In the genomic region with DNA sequence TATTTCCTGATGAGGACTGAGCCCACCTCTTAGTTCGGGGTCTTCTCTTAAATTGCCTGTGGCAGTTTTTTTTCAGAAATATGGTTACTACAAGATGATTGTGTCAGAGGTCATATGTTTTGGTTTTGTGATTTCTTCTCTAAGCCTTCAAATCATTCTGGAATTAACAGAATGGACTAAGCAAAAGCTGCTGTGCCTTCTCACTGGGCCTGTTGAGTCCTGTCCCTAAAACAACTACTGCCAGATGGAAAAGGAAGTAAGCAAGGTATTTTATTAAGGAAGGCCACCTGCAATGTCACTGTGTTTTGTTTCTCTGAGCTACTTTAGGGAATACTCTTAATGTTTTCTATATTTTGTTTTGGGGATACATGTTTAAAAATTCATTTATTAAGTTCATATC, we compare ENCODE assay signal across 20 cellular contexts.
"Had no signal": no experiment of that assay in that cellular context is flagged by ENCODE, and none has a peak within 500 bp of the region (broad histone marks: within the 10 kb centered on the region; RNA-seq: fewer than 3 reads in every experiment).

No MANE protein-coding gene starts in this region.

- H3K27ac Mint-ChIP-seq: activated CD4-positive, alpha-beta memory T cell treated with anti-CD3 and anti-CD28 coated beads, Interleukin-2, amount 10 ng/mL, durations not matched to agents 7 days and 5 days; activated CD4-positive, alpha-beta T cell treated with anti-CD3 and anti-CD28 coated beads, Interleukin-2, amount 10 ng/mL, durations not matched to agents 24 days and 14 days; activated naive CD4-positive, alpha-beta T cell treated with anti-CD3 and anti-CD28 coated beads, Interleukin-2, amount 10 ng/mL, durations not matched to agents 7 days and 5 days; activated T-cell treated with anti-CD3 and anti-CD28 coated beads, Interleukin-2, amount 50 U/mL, for 72 hours; nephron; T-helper 2 cell treated with Interferon-gamma antibody and Interleukin-4, amounts not matched to agents 5 μg/mL and 100 μg/mL, for 36 hours had no signal

- H3K27me3 Mint-ChIP-seq: activated CD4-positive, alpha-beta memory T cell treated with anti-CD3 and anti-CD28 coated beads, Interleukin-2, amount 10 ng/mL, durations not matched to agents 7 days and 5 days; activated CD4-positive, alpha-beta T cell treated with anti-CD3 and anti-CD28 coated beads, Interleukin-2, amount 10 ng/mL, durations not matched to agents 24 days and 14 days; activated naive CD4-positive, alpha-beta T cell treated with anti-CD3 and anti-CD28 coated beads, Interleukin-2, amount 10 ng/mL, durations not matched to agents 7 days and 5 days had no signal

- H3K27ac ChIP-seq: gastroesophageal sphincter, pancreas, upper lobe of left lung, VCaP had no signal

- H3K4me1 Mint-ChIP-seq: activated CD4-positive, alpha-beta memory T cell treated with anti-CD3 and anti-CD28 coated beads, Interleukin-2, amount 10 ng/mL, durations not matched to agents 7 days and 5 days; activated CD4-positive, alpha-beta T cell treated with anti-CD3 and anti-CD28 coated beads, Interleukin-2, amount 10 ng/mL, durations not matched to agents 24 days and 14 days; activated naive CD4-positive, alpha-beta T cell treated with anti-CD3 and anti-CD28 coated beads, Interleukin-2, amount 10 ng/mL, durations not matched to agents 7 days and 5 days; nephron had no signal

- H3K36me3 Mint-ChIP-seq: activated naive CD4-positive, alpha-beta T cell treated with anti-CD3 and anti-CD28 coated beads, Interleukin-2, amount 10 ng/mL, durations not matched to agents 7 days and 5 days had no signal

- H3K4me1 ChIP-seq: gastroesophageal sphincter, pancreas, upper lobe of left lung had no signal

- H3K27me3 ChIP-seq: gastroesophageal sphincter, pancreas, upper lobe of left lung had no signal

- DNase-seq: activated CD4-positive, alpha-beta memory T cell treated with anti-CD3 and anti-CD28 coated beads, Interleukin-2, amount 10 ng/mL, durations not matched to agents 7 days and 5 days; activated CD4-positive, alpha-beta T cell treated with anti-CD3 and anti-CD28 coated beads, Interleukin-2, amount 10 ng/mL, durations not matched to agents 24 days and 14 days; activated effector memory CD4-positive, alpha-beta T cell treated with anti-CD3 and anti-CD28 coated beads, Interleukin-2, amount 50 U/mL, for 16 hours; activated naive CD4-positive, alpha-beta T cell treated with anti-CD3 and anti-CD28 coated beads, Interleukin-2, amount 10 ng/mL, durations not matched to agents 7 days and 5 days; activated T-cell treated with anti-CD3 and anti-CD28 coated beads, Interleukin-2, amount 50 U/mL, for 72 hours; amygdala; erythroblast; head of caudate nucleus; left cardiac atrium; pancreas; right cardiac atrium; stimulated activated CD4-positive, alpha-beta T cell treated with anti-CD3 and anti-CD28 coated beads, Interleukin-12 subunit alpha, Interleukin-12 subunit beta, amount 100 ng/mL, for 4 hours; stimulated activated CD4-positive, alpha-beta T cell treated with anti-CD3 and anti-CD28 coated beads, Interleukin-4, amount 100 ng/mL, for 4 hours; stimulated activated naive CD8-positive, alpha-beta T cell treated with anti-CD3 and anti-CD28 coated beads, Interleukin-15, Interleukin-2, amounts not matched to agents 100 U/mL and 50 U/mL, for 24 hours; upper lobe of left lung had no signal

- H3K4me3 Mint-ChIP-seq: activated CD4-positive, alpha-beta memory T cell treated with anti-CD3 and anti-CD28 coated beads, Interleukin-2, amount 10 ng/mL, durations not matched to agents 7 days and 5 days; activated CD4-positive, alpha-beta T cell treated with anti-CD3 and anti-CD28 coated beads, Interleukin-2, amount 10 ng/mL, durations not matched to agents 24 days and 14 days; activated naive CD4-positive, alpha-beta T cell treated with anti-CD3 and anti-CD28 coated beads, Interleukin-2, amount 10 ng/mL, durations not matched to agents 7 days and 5 days; activated T-cell treated with anti-CD3 and anti-CD28 coated beads, Interleukin-2, amount 50 U/mL, for 72 hours; nephron; T-helper 2 cell treated with Interferon-gamma antibody and Interleukin-4, amounts not matched to agents 5 μg/mL and 100 μg/mL, for 36 hours had no signal

- ATAC-seq: activated CD4-positive, CD25-positive, alpha-beta regulatory T cell treated with anti-CD3 and anti-CD28 coated beads, Interleukin-2, amount 50 U/mL, for 24 hours; activated T-cell treated with anti-CD3 and anti-CD28 coated beads, Interleukin-2, amount 50 U/mL, for 72 hours; gastroesophageal sphincter; left cardiac atrium; pancreas; right cardiac atrium; stimulated activated naive CD8-positive, alpha-beta T cell treated with anti-CD3 and anti-CD28 coated beads, Interleukin-15, Interleukin-2, amounts not matched to agents 100 U/mL and 50 U/mL, for 24 hours had no signal
